In genomic region chr1:25503551-25504426, GRCh38 we compare ENCODE assay signal across 8 cellular contexts. TPM values are rescaled to one million over a fixed set of nuclear protein-coding genes. Genes with fewer than 3 reads are reported as not detected.
DNase-seq lines count a peak whose midpoint lies in the region; ATAC-seq and TF ChIP-seq lines count a peak whose summit lies in the region.

No MANE protein-coding gene starts in this region.

- H3K9me3 ChIP-seq in CD8-positive, alpha-beta memory T cell (ENCODE audit: low read length) = no peaks in the 10 kb centered on the region
- no peaks in the 10 kb centered on the region for H3K9me3 ChIP-seq in mesodermal cell (ENCODE audit: control insufficient read depth, low read length)

- H3K27ac ChIP-seq in CD8-positive, alpha-beta memory T cell (ENCODE audit: low read depth, low read length) = no peak overlapping the region
- peak overlapping the region; percentile 23 for H3K27ac ChIP-seq in mesodermal cell (ENCODE audit: low read depth, low read length, severe bottlenecking)

- peak; percentile 43 to 78 (median 53) for DNase-seq in CD8-positive, alpha-beta memory T cell
- DNase-seq in HuH-7 (ENCODE audit: low spot score) (peak; percentile 44), activated B cell treated with CpG ODN at 0.5 μM for 24 hours (peak; percentile 37), medulla oblongata (ENCODE audit: extremely low spot score) (no peak), KG1 (lab: John Stamatoyannopoulos, UW) (no peak)
- DNase-seq in central memory CD8-positive, alpha-beta T cell (ENCODE audit: low spot score in 2 of 2) = peak; percentile 39 to 49
- DNase-seq in stimulated activated naive B cell treated with anti-CD40 and anti-IgM and Interleukin-4, amounts not matched to agents 10 μg/mL and 1 μg/mL and 100 μg/mL, for 72 hours = peak; percentile 17

- intact Hi-C loops in activated B cell treated with CpG ODN at 0.5 μM for 24 hours (cut with micrococcal nuclease) = loop anchor here (1.0 kb wide), 1 partner anchor 294 kb away; no protein-coding TSS in a partner anchor

- H3K36me3 ChIP-seq in CD8-positive, alpha-beta memory T cell (ENCODE audit: insufficient read depth, low read length) = no peaks in the 10 kb centered on the region
- H3K36me3 ChIP-seq in mesodermal cell (ENCODE audit: control insufficient read depth, insufficient read depth, low read length) = peaks cover 21% of the 10 kb centered on the region

- peak; percentile 77 for ATAC-seq in activated B cell treated with CpG ODN at 0.5 μM for 24 hours (ENCODE audit: low read depth)
- peak; percentile 77 for ATAC-seq in central memory CD8-positive, alpha-beta T cell (replicated peaks; ENCODE audit: extremely low read depth, poor library complexity, severe bottlenecking)
- ATAC-seq in stimulated activated naive B cell treated with anti-CD40 and anti-IgM and Interleukin-4, amounts not matched to agents 10 μg/mL and 1 μg/mL and 100 μg/mL, for 72 hours (replicated peaks) = peak; percentile 88 to 90

- peaks cover 8 to 25% (median 19%) of the 10 kb centered on the region in 3 donors for H3K4me1 Mint-ChIP-seq in CD8-positive, alpha-beta memory T cell
- H3K4me1 Mint-ChIP-seq in activated B cell treated with CpG ODN at 0.5 μM for 24 hours = peaks cover 10% of the 10 kb centered on the region
- H3K4me1 Mint-ChIP-seq in central memory CD8-positive, alpha-beta T cell = peaks cover 13% of the 10 kb centered on the region
- H3K4me1 Mint-ChIP-seq in stimulated activated naive B cell treated with anti-CD40 and anti-IgM and Interleukin-4, amounts not matched to agents 10 μg/mL and 1 μg/mL and 100 μg/mL, for 72 hours = peaks cover 6 to 16% of the 10 kb centered on the region in 2 donors

- TF ChIP-seq CTCF in activated B cell treated with CpG ODN at 0.5 μM for 24 hours (IDR thresholded peaks at IDR 0.05) = no peak

- POLR2A ChIA-PET in CD8-positive, alpha-beta memory T cell (lab: Charles Lee) = interaction anchor here (1.0 to 1.2 kb wide), 2 partner anchors 17 to 256 kb away, joined by 3 to 5 read pairs; partner anchors contain the start of gene RSRP1
- POLR2A ChIA-PET in activated B cell treated with CpG ODN at 0.5 μM for 24 hours (lab: Charles Lee) = interaction anchor here (0.9 kb wide), 1 partner anchor 307 kb away, joined by 3 read pairs; no protein-coding TSS in a partner anchor

- no peaks in the 10 kb centered on the region for H3K27me3 ChIP-seq in CD8-positive, alpha-beta memory T cell (ENCODE audit: insufficient read depth, low read length, poor library complexity, severe bottlenecking)

- H3K4me3 Mint-ChIP-seq in CD8-positive, alpha-beta memory T cell = no peak overlapping the region
- H3K4me3 Mint-ChIP-seq in activated B cell treated with CpG ODN at 0.5 μM for 24 hours = no peak overlapping the region
- no peak overlapping the region for H3K4me3 Mint-ChIP-seq in central memory CD8-positive, alpha-beta T cell
- H3K4me3 Mint-ChIP-seq in stimulated activated naive B cell treated with anti-CD40 and anti-IgM and Interleukin-4, amounts not matched to agents 10 μg/mL and 1 μg/mL and 100 μg/mL, for 72 hours = no peak overlapping the region

- H3K4me3 ChIP-seq in CD8-positive, alpha-beta memory T cell (ENCODE audit: low read length) = no peak overlapping the region
- H3K4me3 ChIP-seq in mesodermal cell (ENCODE audit: extremely low read depth, insufficient read depth, low read length, poor library complexity, severe bottlenecking) = no peak overlapping the region

- H3K27me3 Mint-ChIP-seq in CD8-positive, alpha-beta memory T cell = no peaks in the 10 kb centered on the region
- peaks cover 3% of the 10 kb centered on the region for H3K27me3 Mint-ChIP-seq in activated B cell treated with CpG ODN at 0.5 μM for 24 hours
- H3K27me3 Mint-ChIP-seq in central memory CD8-positive, alpha-beta T cell = peaks cover 8% of the 10 kb centered on the region
- peaks cover 7 to 12% of the 10 kb centered on the region in 2 donors for H3K27me3 Mint-ChIP-seq in stimulated activated naive B cell treated with anti-CD40 and anti-IgM and Interleukin-4, amounts not matched to agents 10 μg/mL and 1 μg/mL and 100 μg/mL, for 72 hours

- 85 to 89% methylated on average over 7 to 8 of the region's 12 CpGs for WGBS in mesodermal cell (ENCODE audit: insufficient coverage in 2 of 2), 2 experiments

- H3K36me3 Mint-ChIP-seq in CD8-positive, alpha-beta memory T cell = peaks cover 0 to 21% (median 4%) of the 10 kb centered on the region in 3 donors
- peaks cover 21% of the 10 kb centered on the region for H3K36me3 Mint-ChIP-seq in activated B cell treated with CpG ODN at 0.5 μM for 24 hours (ENCODE audit: low read depth)
- peaks cover 16% of the 10 kb centered on the region for H3K36me3 Mint-ChIP-seq in central memory CD8-positive, alpha-beta T cell (ENCODE audit: insufficient read depth)
- peaks cover 27 to 33% of the 10 kb centered on the region in 2 donors for H3K36me3 Mint-ChIP-seq in stimulated activated naive B cell treated with anti-CD40 and anti-IgM and Interleukin-4, amounts not matched to agents 10 μg/mL and 1 μg/mL and 100 μg/mL, for 72 hours

- H3K27ac Mint-ChIP-seq in CD8-positive, alpha-beta memory T cell = peak overlapping the region in 5 of 8 donors; percentile 26 to 94 (median 39)
- H3K27ac Mint-ChIP-seq in activated B cell treated with CpG ODN at 0.5 μM for 24 hours = no peak overlapping the region
- H3K27ac Mint-ChIP-seq in central memory CD8-positive, alpha-beta T cell (ENCODE audit: low read depth) = no peak overlapping the region
- H3K27ac Mint-ChIP-seq in stimulated activated naive B cell treated with anti-CD40 and anti-IgM and Interleukin-4, amounts not matched to agents 10 μg/mL and 1 μg/mL and 100 μg/mL, for 72 hours = no peak overlapping the region

- peaks cover 23% of the 10 kb centered on the region for H3K4me1 ChIP-seq in CD8-positive, alpha-beta memory T cell (ENCODE audit: insufficient read depth, low read length)
- peaks cover 8% of the 10 kb centered on the region for H3K4me1 ChIP-seq in mesodermal cell (ENCODE audit: control insufficient read depth, insufficient read depth, low read length, poor library complexity, severe bottlenecking)

- CTCF ChIA-PET in CD8-positive, alpha-beta memory T cell (lab: Charles Lee) = interaction anchor here (0.6 to 7.1 kb wide), 23 partner anchors 10 to 306 kb away, joined by 3 to 79 read pairs (median 3); partner anchors contain the start of gene LDLRAP1
- CTCF ChIA-PET in activated B cell treated with CpG ODN at 0.5 μM for 24 hours (lab: Charles Lee) = interaction anchor here (0.6 to 2.8 kb wide), 7 partner anchors 16 to 315 kb away, joined by 3 to 35 read pairs (median 4); no protein-coding TSS in a partner anchor

- no peaks in the 10 kb centered on the region for H3K9me3 Mint-ChIP-seq in CD8-positive, alpha-beta memory T cell
- no peaks in the 10 kb centered on the region for H3K9me3 Mint-ChIP-seq in activated B cell treated with CpG ODN at 0.5 μM for 24 hours
- H3K9me3 Mint-ChIP-seq in central memory CD8-positive, alpha-beta T cell = no peaks in the 10 kb centered on the region
- H3K9me3 Mint-ChIP-seq in stimulated activated naive B cell treated with anti-CD40 and anti-IgM and Interleukin-4, amounts not matched to agents 10 μg/mL and 1 μg/mL and 100 μg/mL, for 72 hours = no peaks in the 10 kb centered on the region

RNA-seq across cellular contexts. Expression of gene LDLRAP1, which starts 39.6 kb away (rescaled TPM):
- 10 to 100 TPM; 21.1 to 22.0 TPM for total RNA-seq in CD8-positive, alpha-beta memory T cell
- 302 TPM for polyA plus RNA-seq in CD8-positive, alpha-beta memory T cell
- 8.7 and 10.8 TPM in 2 replicates for total RNA-seq in activated B cell treated with CpG ODN at 0.5 μM for 24 hours
- 6.3 TPM for polyA plus RNA-seq in mesodermal cell (2013, experiment 1 of 2)
- 5.4 TPM for polyA plus RNA-seq in mesodermal cell (2013, experiment 2 of 2)

Comparison
In these comparisons a context has a peak if more than half of its experiments do, and no peak if none do; other contexts are left out.
1. DNase-seq: peak in CD8-positive, alpha-beta memory T cell (5 of 5), HuH-7 (single experiment), activated B cell treated with CpG ODN at 0.5 μM for 24 hours (single experiment), central memory CD8-positive, alpha-beta T cell (2 of 2) and stimulated activated naive B cell treated with anti-CD40 and anti-IgM and Interleukin-4, amounts not matched to agents 10 μg/mL and 1 μg/mL and 100 μg/mL, for 72 hours (single experiment); none in medulla oblongata (single experiment) and KG1 (single experiment).
2. H3K27ac Mint-ChIP-seq: peak in CD8-positive, alpha-beta memory T cell (5 of 8); none in activated B cell treated with CpG ODN at 0.5 μM for 24 hours (single experiment), central memory CD8-positive, alpha-beta T cell (single experiment) and stimulated activated naive B cell treated with anti-CD40 and anti-IgM and Interleukin-4, amounts not matched to agents 10 μg/mL and 1 μg/mL and 100 μg/mL, for 72 hours (single experiment).
3. Peak in every context shown above with its lines, with median percentiles within 50 percentile points of each other: ATAC-seq.